In genomic region chr11:133926466-133927246, GRCh38 we compare ENCODE assay signal across 13 cellular contexts. TPM values are rescaled to one million over a fixed set of nuclear protein-coding genes. Genes with fewer than 3 reads are reported as not detected.
DNase-seq lines count a peak whose midpoint lies in the region; ATAC-seq, FAIRE-seq and TF ChIP-seq lines count a peak whose summit lies in the region.
"Had no signal": no experiment of that assay in that cellular context is flagged by ENCODE, and none has a peak within 500 bp of the region (broad histone marks: within the 10 kb centered on the region; RNA-seq: fewer than 3 reads in every experiment).

No MANE protein-coding gene starts in this region.

- no peaks in the 10 kb centered on the region for H3K4me1 ChIP-seq in kidney (ENCODE audit: control insufficient read depth in 1 of 2, insufficient read depth in 1 of 2, low read depth in 1 of 2, low read length in 2 of 2)

- no peak for TF ChIP-seq CTCF in C4-2B (conservative IDR thresholded peaks at IDR 0.05)
- no peak for TF ChIP-seq CTCF in VCaP (conservative IDR thresholded peaks at IDR 0.05)
- TF ChIP-seq CTCF in kidney (IDR thresholded peaks at IDR 0.05; ENCODE audit: borderline replicate concordance, extremely low read depth, insufficient read depth) = no peak

- intact Hi-C loops in activated CD4-positive, alpha-beta T cell treated with anti-CD3 and anti-CD28 coated beads, Interleukin-2, amount 10 ng/mL, durations not matched to agents 24 days and 14 days (cut with micrococcal nuclease) = loop anchor here (1.0 to 5.0 kb wide), 3 partner anchors 213 to 351 kb away; partner anchors contain the start of genes GLB1L3, NCAPD3 and VPS26B
- intact Hi-C loops in kidney (cut with DNase I) = loop anchor here (10.0 kb wide), 1 partner anchor 218 kb away; no protein-coding TSS in a partner anchor

- no peak overlapping the region for H3K9ac ChIP-seq in kidney (ENCODE audit: low read length in 2 of 2)
- H3K9ac ChIP-seq: BLaER1 treated with 17β-estradiol and CSF1 and Interleukin-3, amounts not matched to agents 10 nM and 100 nM had no signal

- no peak for DNase-seq in activated CD4-positive, alpha-beta T cell treated with anti-CD3 and anti-CD28 coated beads, Interleukin-2, amount 10 ng/mL, durations not matched to agents 24 days and 14 days
- DNase-seq in activated CD4-positive, alpha-beta T cell treated with anti-CD3 and anti-CD28 coated beads, Interleukin-2, amount 50 U/mL, for 48 hours = no peak
- DNase-seq in kidney (peak; percentile 60), SHP77 treated with DMSO at 0.1 percent for 48 hours (lab: John Stamatoyannopoulos, UW) (no peak)
- DNase-seq: GOT3 had no signal

- no peak for ATAC-seq in esophagus mucosa

- no peaks in the 10 kb centered on the region for H3K9me3 Mint-ChIP-seq in activated CD4-positive, alpha-beta T cell treated with anti-CD3 and anti-CD28 coated beads, Interleukin-2, amount 10 ng/mL, durations not matched to agents 24 days and 14 days
- H3K9me3 Mint-ChIP-seq: CD4-positive, alpha-beta T cell; HFFc6; IgD-negative memory B cell had no signal

- no peak overlapping the region for H3K4me3 ChIP-seq in kidney (ENCODE audit: low read length in 2 of 2)
- H3K4me3 ChIP-seq: BLaER1 treated with 17β-estradiol and CSF1 and Interleukin-3, amounts not matched to agents 10 nM and 100 nM had no signal

- H3K36me3 ChIP-seq in kidney (ENCODE audit: control insufficient read depth in 1 of 2, insufficient read depth in 2 of 2, low read length in 2 of 2) = no peaks in the 10 kb centered on the region
- H3K36me3 ChIP-seq: BLaER1 treated with 17β-estradiol and CSF1 and Interleukin-3, amounts not matched to agents 10 nM and 100 nM had no signal

- no peaks in the 10 kb centered on the region for H3K27me3 Mint-ChIP-seq in activated CD4-positive, alpha-beta T cell treated with anti-CD3 and anti-CD28 coated beads, Interleukin-2, amount 10 ng/mL, durations not matched to agents 24 days and 14 days
- H3K27me3 Mint-ChIP-seq: CD4-positive, alpha-beta T cell had no signal

- peaks cover 63% of the 10 kb centered on the region for H3K36me3 Mint-ChIP-seq in activated CD4-positive, alpha-beta T cell treated with anti-CD3 and anti-CD28 coated beads, Interleukin-2, amount 10 ng/mL, durations not matched to agents 24 days and 14 days (ENCODE audit: low read depth)
- H3K36me3 Mint-ChIP-seq: IgD-negative memory B cell had no signal

- H3K27ac ChIP-seq in C4-2B (peak overlapping the region; percentile 80; the same call in 1 of the 2 replicates), VCaP (peak overlapping the region; percentile 99; the same call in 1 of the 2 replicates), kidney (ENCODE audit: low read depth in 2 of 2, low read length in 2 of 2) (no peak overlapping the region)
- H3K27ac ChIP-seq: BLaER1 treated with 17β-estradiol and CSF1 and Interleukin-3, amounts not matched to agents 10 nM and 100 nM had no signal

- peaks cover 31% of the 10 kb centered on the region for H3K4me1 Mint-ChIP-seq in activated CD4-positive, alpha-beta T cell treated with anti-CD3 and anti-CD28 coated beads, Interleukin-2, amount 10 ng/mL, durations not matched to agents 24 days and 14 days

- no peak overlapping the region for H3K4me3 Mint-ChIP-seq in activated CD4-positive, alpha-beta T cell treated with anti-CD3 and anti-CD28 coated beads, Interleukin-2, amount 10 ng/mL, durations not matched to agents 24 days and 14 days
- H3K4me3 Mint-ChIP-seq: HFFc6 had no signal

- H3K9me3 ChIP-seq in kidney (ENCODE audit: control insufficient read depth in 1 of 2, low read length in 2 of 2) = no peaks in the 10 kb centered on the region
- H3K9me3 ChIP-seq: BLaER1 treated with 17β-estradiol and CSF1 and Interleukin-3, amounts not matched to agents 10 nM and 100 nM had no signal

- no peak for FAIRE-seq in kidney (lab: Jason Lieb, UNC)
- FAIRE-seq: D721Med had no signal

- H3K27ac Mint-ChIP-seq in activated CD4-positive, alpha-beta T cell treated with anti-CD3 and anti-CD28 coated beads, Interleukin-2, amount 10 ng/mL, durations not matched to agents 24 days and 14 days = peak overlapping the region; percentile 25
- H3K27ac Mint-ChIP-seq: HFFc6, IgD-negative memory B cell had no signal

RNA-seq across cellular contexts. Expression of gene IGSF9B, which starts 30.1 kb away (rescaled TPM):
- total RNA-seq in activated CD4-positive, alpha-beta T cell treated with anti-CD3 and anti-CD28 coated beads, Interleukin-2, amount 10 ng/mL, durations not matched to agents 24 days and 14 days = 90.5 and 91.8 TPM in 2 replicates
- total RNA-seq in kidney (10.4 TPM), esophagus mucosa (1.5 TPM)
- polyA plus RNA-seq in kidney (ENCODE audit: insufficient read depth, low read depth, low replicate concordance) = 0.86 TPM
- total RNA-seq: HFFc6 had no signal
- polyA plus RNA-seq: IgD-negative memory B cell had no signal

Comparison
In these comparisons a context has a peak if more than half of its experiments do, and no peak if none do; other contexts are left out.
1. H3K27ac ChIP-seq: peak in C4-2B (single experiment) and VCaP (single experiment); none in kidney (0 of 2).